Comparison of ENCODE assay signal across 9 cellular contexts in the genomic region with DNA sequence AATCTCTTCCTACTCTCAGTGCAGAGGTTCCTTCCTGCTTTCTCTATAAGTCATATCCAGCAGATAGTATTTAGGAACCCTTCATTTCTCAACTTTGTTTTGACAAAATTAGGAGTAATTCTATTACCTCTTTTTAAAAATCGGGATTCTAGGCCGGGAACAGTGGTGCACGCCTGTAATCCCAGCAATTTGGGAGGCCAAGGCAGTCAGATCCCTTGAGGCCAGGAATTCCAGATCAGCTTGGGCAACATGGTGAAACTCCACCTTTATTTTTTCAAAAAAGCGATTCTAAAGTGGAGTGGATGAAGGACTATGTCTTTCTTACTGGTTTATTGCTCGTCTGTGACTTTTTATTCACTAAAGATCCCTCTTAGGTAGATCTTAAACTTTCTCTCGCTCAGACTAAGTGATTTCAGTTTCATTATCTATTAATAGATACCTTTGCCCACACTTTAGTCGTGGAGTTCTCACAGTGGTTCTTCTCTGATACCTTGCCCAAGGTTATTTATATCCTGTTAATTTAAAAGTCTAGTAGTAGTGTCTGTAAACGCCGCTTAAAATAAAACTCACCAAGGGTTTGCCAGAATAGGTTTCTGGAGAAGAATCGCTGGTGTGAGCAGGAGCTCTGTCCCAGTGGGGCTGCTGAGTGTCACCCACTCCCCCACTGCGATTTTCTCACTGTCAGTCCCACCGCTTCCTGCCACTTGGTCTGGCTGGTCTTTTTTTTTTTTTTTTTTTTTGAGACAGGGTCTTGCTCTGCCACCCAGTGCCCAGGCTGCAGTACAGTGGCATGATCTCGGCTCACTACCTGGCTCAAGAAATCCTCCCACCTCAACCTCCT. TPM values are rescaled to one million over a fixed set of nuclear protein-coding genes. Genes with fewer than 3 reads are reported as not detected.
DNase-seq lines count a peak whose midpoint lies in the region; ATAC-seq and TF ChIP-seq lines count a peak whose summit lies in the region.
"Had no signal": no experiment of that assay in that cellular context is flagged by ENCODE, and none has a peak within 500 bp of the region (broad histone marks: within the 10 kb centered on the region; RNA-seq: fewer than 3 reads in every experiment).

No MANE protein-coding gene starts in this region.

- H3K79me2 ChIP-seq in OCI-LY7 (ENCODE audit: insufficient read depth, low read depth, low read length), result peaks cover 25% of the 10 kb centered on the region; the same call in 1 of the 2 replicates

- H3K9me2 ChIP-seq in OCI-LY7 (ENCODE audit: insufficient read depth, low read length), result no peaks in the 10 kb centered on the region

- TSS peak; percentile 88 for BruUV-seq in OCI-LY7 (replicated peaks; lab: Mats Ljungman, UMichigan)

- CTCF ChIA-PET in OCI-LY7 (lab: Charles Lee; ENCODE audit: unreplicated experiment), result interaction anchor here (1.1 kb wide), 1 partner anchor 28 kb away, joined by 3 read pairs; no protein-coding TSS in a partner anchor

- H3K4me1 ChIP-seq in OCI-LY7 (ENCODE audit: insufficient read depth, low read length, poor library complexity, severe bottlenecking) (peaks cover 94% of the 10 kb centered on the region), foreskin keratinocyte (peaks cover 4% of the 10 kb centered on the region), subcutaneous abdominal adipose tissue (ENCODE audit: control insufficient read depth in 5 of 5, insufficient read depth in 5 of 5, low read length in 5 of 5) (peaks cover 0 to 6% (median 0%) of the 10 kb centered on the region in 5 donors)

- peak overlapping the region; percentile 67 for H3K4me3 ChIP-seq in OCI-LY7 (ENCODE audit: low read depth, low read length, poor library complexity, severe bottlenecking)
- peak overlapping the region in 4 of 5 donors; percentile 13 to 44 (median 28) for H3K4me3 ChIP-seq in subcutaneous abdominal adipose tissue (ENCODE audit: low read depth in 1 of 5, low read length in 5 of 5)
- H3K4me3 ChIP-seq: pancreas had no signal

- peak; percentile 76 for ATAC-seq in GM21576 (IDR thresholded peaks at IDR 0.05; ENCODE audit: unreplicated experiment)
- ATAC-seq in foreskin keratinocyte, result no peak
- no peak for ATAC-seq in left colon

- H3K27me3 ChIP-seq in foreskin keratinocyte (no peaks in the 10 kb centered on the region), subcutaneous abdominal adipose tissue (ENCODE audit: control insufficient read depth in 5 of 5, insufficient read depth in 4 of 5, low read length in 5 of 5) (no peaks in the 10 kb centered on the region)
- H3K27me3 ChIP-seq: pancreas had no signal

- intact Hi-C loops in OCI-LY7 (cut with micrococcal nuclease; ENCODE audit: unreplicated experiment) (loop anchor here (1.0 to 5.0 kb wide), 2 partner anchors 28 to 777 kb away; no protein-coding TSS in a partner anchor), left colon (cut with DNase I, micrococcal nuclease) (loop anchor here in 1 of 2 donors (10.0 kb wide), 1 partner anchor 136 kb away; no protein-coding TSS in a partner anchor)

- peak; percentile 45 for DNase-seq in GM10266 (ENCODE audit: extremely low spot score)
- peak; percentile 81 for DNase-seq in OCI-LY7 (ENCODE audit: low spot score)
- no peak for DNase-seq in foreskin keratinocyte
- no peak for DNase-seq in NCI-H187 treated with DMSO at 0.1 percent for 48 hours (lab: John Stamatoyannopoulos, UW)
- DNase-seq in left colon, result no peak
- DNase-seq in OCI-M2 (lab: John Stamatoyannopoulos, UW; ENCODE audit: unreplicated experiment), result no peak
- DNase-seq: pancreas had no signal

- POLR2A ChIA-PET in OCI-LY7 (lab: Charles Lee), result interaction anchor here (0.5 to 3.5 kb wide), 15 partner anchors 10 to 773 kb away, joined by 3 to 54 read pairs (median 4); a partner anchor contains a TSS

- TF ChIP-seq CTCF in GM10266 (IDR thresholded peaks at IDR 0.05; ENCODE audit: control insufficient read depth, insufficient read depth, low read depth, missing control alignments) (no peak), OCI-LY7 (conservative IDR thresholded peaks at IDR 0.05; ENCODE audit: low read length) (peak; percentile 49), foreskin keratinocyte (conservative IDR thresholded peaks at IDR 0.05) (no peak)

- H3K36me3 ChIP-seq in OCI-LY7 (ENCODE audit: insufficient read depth, low read length) (no peaks in the 10 kb centered on the region), subcutaneous abdominal adipose tissue (ENCODE audit: control insufficient read depth in 5 of 5, insufficient read depth in 5 of 5, low read length in 5 of 5) (no peaks in the 10 kb centered on the region)
- H3K36me3 ChIP-seq: pancreas had no signal

- peak overlapping the region in 2 of 5 donors; percentile 41 to 64 for H3K9ac ChIP-seq in subcutaneous abdominal adipose tissue (ENCODE audit: low read length in 5 of 5)

- H3K4me2 ChIP-seq in OCI-LY7 (ENCODE audit: low read length), result peak overlapping the region; percentile 97

- H3K9me3 ChIP-seq in OCI-LY7 (ENCODE audit: low read length) (no peaks in the 10 kb centered on the region), subcutaneous abdominal adipose tissue (ENCODE audit: control insufficient read depth in 5 of 5, low read length in 5 of 5) (no peaks in the 10 kb centered on the region)
- H3K9me3 ChIP-seq: pancreas had no signal

- no peaks in the 10 kb centered on the region for H4K20me1 ChIP-seq in OCI-LY7 (ENCODE audit: insufficient read depth, low read length)

- H3K27ac ChIP-seq in OCI-LY7 (ENCODE audit: low read depth, low read length, poor library complexity, severe bottlenecking), result peak overlapping the region; percentile 94
- H3K27ac ChIP-seq in foreskin keratinocyte, result peak overlapping the region; percentile 25
- H3K27ac ChIP-seq in subcutaneous abdominal adipose tissue (ENCODE audit: low read depth, low read length), result no peak overlapping the region
- H3K27ac ChIP-seq: pancreas had no signal

- H2AFZ ChIP-seq in OCI-LY7 (ENCODE audit: low read length), result peak overlapping the region; percentile 48; the same call in 1 of the 2 replicates

RNA-seq across cellular contexts. Expression of a gene that starts 27.0 kb away (rescaled TPM):
- total RNA-seq in OCI-LY7 (2014; rRNA removed; shearing (Covaris generic)), result 98.7 and 148 TPM in 2 replicates
- total RNA-seq in OCI-LY7 (2022), result 133 and 169 TPM in 2 replicates
- total RNA-seq in foreskin keratinocyte, result 10.5 and 13.4 TPM in 2 replicates
- polyA plus RNA-seq in foreskin keratinocyte, result 3.8 and 4.1 TPM in 2 replicates
- 1 to 10 TPM; 3.6 to 8.0 TPM for total RNA-seq in left colon

Comparison
In these comparisons a context has a peak if more than half of its experiments do, and no peak if none do; other contexts are left out.
1. DNase-seq: peak in GM10266 (single experiment) and OCI-LY7 (single experiment); none in foreskin keratinocyte (0 of 2), NCI-H187 treated with DMSO at 0.1 percent for 48 hours (single experiment), left colon (0 of 2) and OCI-M2 (single experiment).